Comparison of ENCODE assay signal across 20 cellular contexts in the genomic region with DNA sequence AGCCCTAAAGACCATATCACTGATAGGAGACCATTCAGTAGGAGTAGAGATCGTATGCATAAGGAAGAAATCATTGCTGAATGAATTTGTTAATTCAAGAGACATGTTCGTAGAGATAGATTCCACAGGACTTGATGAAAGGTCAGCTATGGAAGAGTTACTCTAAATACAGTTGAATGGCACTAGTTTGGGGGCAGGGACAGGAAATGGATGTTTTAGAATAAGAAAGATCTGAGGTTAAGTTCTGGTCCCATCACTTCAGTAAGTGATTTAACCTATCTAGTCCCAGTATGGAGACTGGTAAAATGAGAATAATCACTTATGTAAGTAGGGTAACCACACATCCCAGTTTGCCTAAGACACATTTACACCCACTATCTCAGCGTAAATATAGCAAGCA.
"Had no signal": no experiment of that assay in that cellular context is flagged by ENCODE, and none has a peak within 500 bp of the region (broad histone marks: within the 10 kb centered on the region; RNA-seq: fewer than 3 reads in every experiment).

No MANE protein-coding gene starts in this region.

- H3K36me3 ChIP-seq: neutrophil, ovary, thyroid gland had no signal

- H3K36me3 Mint-ChIP-seq: activated naive CD4-positive, alpha-beta T cell treated with anti-CD3 and anti-CD28 coated beads, Interleukin-2, amount 50 U/mL, for 24 hours; brain; natural killer cell treated with Interleukin-12 subunit alpha and Interleukin-12 subunit beta and Interleukin-15 and Interleukin-18, amount 100 ng/mL, for 72 hours; T-cell had no signal

- H3K4me3 ChIP-seq: ovary, psoas muscle, thyroid gland had no signal

- H3K9me3 Mint-ChIP-seq: activated naive CD4-positive, alpha-beta T cell treated with anti-CD3 and anti-CD28 coated beads, Interleukin-2, amount 50 U/mL, for 24 hours; natural killer cell treated with Interleukin-12 subunit alpha and Interleukin-12 subunit beta and Interleukin-15 and Interleukin-18, amount 100 ng/mL, for 72 hours; T-cell had no signal

- H3K4me3 Mint-ChIP-seq: activated CD4-positive, alpha-beta T cell treated with anti-CD3 and anti-CD28 coated beads for 36 hours; activated CD8-positive, alpha-beta T cell treated with anti-CD3 and anti-CD28 coated beads, Interleukin-2, amount 10 ng/mL, durations not matched to agents 7 days and 5 days; activated naive CD4-positive, alpha-beta T cell treated with anti-CD3 and anti-CD28 coated beads, Interleukin-2, amount 50 U/mL, for 24 hours; brain; natural killer cell treated with Interleukin-12 subunit alpha and Interleukin-12 subunit beta and Interleukin-15 and Interleukin-18, amount 100 ng/mL, for 72 hours; T-cell had no signal

- H3K27ac Mint-ChIP-seq: activated CD4-positive, alpha-beta T cell treated with anti-CD3 and anti-CD28 coated beads for 36 hours; activated CD8-positive, alpha-beta T cell treated with anti-CD3 and anti-CD28 coated beads, Interleukin-2, amount 10 ng/mL, durations not matched to agents 7 days and 5 days; activated naive CD4-positive, alpha-beta T cell treated with anti-CD3 and anti-CD28 coated beads, Interleukin-2, amount 50 U/mL, for 24 hours; T-cell had no signal

- H3K27me3 ChIP-seq: ovary, thyroid gland had no signal

- H3K9me3 ChIP-seq: neutrophil, ovary, psoas muscle, thyroid gland had no signal

- ATAC-seq: activated CD4-positive, alpha-beta T cell treated with anti-CD3 and anti-CD28 coated beads for 36 hours; activated CD8-positive, alpha-beta T cell treated with anti-CD3 and anti-CD28 coated beads, Interleukin-2, amount 10 ng/mL, durations not matched to agents 7 days and 5 days; natural killer cell treated with Interleukin-12 subunit alpha and Interleukin-12 subunit beta and Interleukin-15 and Interleukin-18, amount 100 ng/mL, for 72 hours; psoas muscle; right cardiac atrium; stimulated activated naive CD8-positive, alpha-beta T cell treated with anti-CD3 and anti-CD28 coated beads, Interleukin-15, Interleukin-2, amounts not matched to agents 100 U/mL and 50 U/mL, for 24 hours; T-cell had no signal

- DNase-seq: activated gamma-delta T cell treated with Interleukin-2 at 50 U/mL for 16 hours; activated T-cell treated with anti-CD3 and anti-CD28 coated beads, Interleukin-2, amount 50 U/mL, for 1 hour; aorta; effector CD4-positive, alpha-beta T cell; left ventricle myocardium superior; ovary; psoas muscle; right cardiac atrium; stimulated activated CD4-positive, alpha-beta T cell treated with anti-CD3 and anti-CD28 coated beads, Interleukin-12 subunit alpha, Interleukin-12 subunit beta, amount 100 ng/mL, for 4 hours; stimulated activated CD4-positive, alpha-beta T cell treated with anti-CD3 and anti-CD28 coated beads, Interleukin-4, amount 100 ng/mL, for 4 hours; stimulated activated naive CD8-positive, alpha-beta T cell treated with anti-CD3 and anti-CD28 coated beads, Interleukin-15, Interleukin-2, amounts not matched to agents 100 U/mL and 50 U/mL, for 24 hours; T-helper 9 cell; thyroid gland had no signal

- H3K27ac ChIP-seq: neutrophil, ovary, psoas muscle, thyroid gland had no signal
